In the genomic region with DNA sequence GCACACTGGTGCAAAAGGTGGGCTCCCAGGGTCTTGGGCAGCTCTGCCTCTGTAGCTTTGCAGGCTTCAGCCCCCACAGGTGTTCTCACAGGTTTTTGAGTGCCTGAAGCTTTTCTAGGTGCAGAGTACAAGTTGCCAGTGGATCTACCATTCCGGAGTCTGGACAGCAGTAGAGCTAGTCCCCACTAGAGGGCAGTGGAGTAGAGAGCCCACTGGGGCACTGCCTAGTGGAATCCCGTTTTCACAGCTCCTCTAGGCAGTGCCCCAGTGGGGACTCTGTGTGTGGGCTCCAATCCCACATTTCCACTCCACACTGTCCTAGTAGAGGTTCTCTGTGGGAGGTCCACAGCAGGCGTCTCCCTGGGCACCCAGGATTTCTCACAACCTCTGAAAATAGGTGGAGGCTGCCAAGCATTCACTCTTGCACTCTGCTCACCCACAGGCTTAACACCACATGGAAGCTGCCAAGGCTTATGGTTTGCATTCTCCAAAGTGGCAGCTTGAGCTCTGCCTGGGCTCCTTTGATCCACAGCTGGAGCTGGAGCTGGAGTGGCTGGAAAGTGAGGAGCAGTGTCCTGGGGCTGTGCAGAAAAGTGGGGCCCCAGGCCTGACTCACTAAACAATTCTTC, we compare ENCODE assay signal across 9 cellular contexts.
DNase-seq lines count a peak whose midpoint lies in the region; ATAC-seq, FAIRE-seq and TF ChIP-seq lines count a peak whose summit lies in the region.
"Had no signal": no experiment of that assay in that cellular context is flagged by ENCODE, and none has a peak within 500 bp of the region (broad histone marks: within the 10 kb centered on the region; RNA-seq: fewer than 3 reads in every experiment).

No MANE protein-coding gene starts in this region.

- H3K4me3 ChIP-seq in WI38 (ENCODE audit: low read depth, low read length): no peak overlapping the region

- TF ChIP-seq EP300 in Ishikawa (IDR thresholded peaks at IDR 0.05; ENCODE audit: borderline replicate concordance): no peak

- TF ChIP-seq CTCF in D721Med (IDR thresholded peaks at IDR 0.05; ENCODE audit: insufficient read depth, missing control alignments) (peak; percentile 38), WI38 (IDR thresholded peaks at IDR 0.05; ENCODE audit: low read depth, low read length) (peak; percentile 43; the same call in 1 of the 2 replicates)

- H3K27ac ChIP-seq in substantia nigra (ENCODE audit: low read depth, low read length, poor library complexity, severe bottlenecking): no peak overlapping the region

- DNase-seq in D721Med (ENCODE audit: insufficient read length, low spot score): no peak
- DNase-seq in left lobe of liver (ENCODE audit: low spot score): no peak
- DNase-seq in substantia nigra (lab: John Stamatoyannopoulos, UW): no peak
- no peak for DNase-seq in stimulated activated naive CD4-positive, alpha-beta T cell treated with Interleukin-2 at 50 U/mL for 16 hours (lab: John Stamatoyannopoulos, UW)
- DNase-seq: naive B cell had no signal

- ATAC-seq in GM18861 (IDR thresholded peaks at IDR 0.05; ENCODE audit: unreplicated experiment): peak; percentile 77
- ATAC-seq in left lobe of liver: peak; percentile 78
- no peak for ATAC-seq in HG03280 (IDR thresholded peaks at IDR 0.05; ENCODE audit: unreplicated experiment)

- no peak for FAIRE-seq in D721Med (lab: Jason Lieb, UNC)

- TF ChIP-seq RAD21 in Ishikawa (IDR thresholded peaks at IDR 0.05; ENCODE audit: low read depth): peak; percentile 45

TF ChIP-seq in Ishikawa, 13 proteins besides CTCF, POLR2A, EP300 and RAD21:
- TF ChIP-seq CREB1 (IDR thresholded peaks at IDR 0.05; ENCODE audit: low read depth): no peak
- TF ChIP-seq, protein P1, sequence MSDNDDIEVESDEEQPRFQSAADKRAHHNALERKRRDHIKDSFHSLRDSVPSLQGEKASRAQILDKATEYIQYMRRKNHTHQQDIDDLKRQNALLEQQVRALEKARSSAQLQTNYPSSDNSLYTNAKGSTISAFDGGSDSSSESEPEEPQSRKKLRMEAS (IDR thresholded peaks at IDR 0.05): no peak
- TF ChIP-seq TAF1 (IDR thresholded peaks at IDR 0.05; ENCODE audit: low read depth): no peak
- no peak for TF ChIP-seq TCF12 (IDR thresholded peaks at IDR 0.05; ENCODE audit: low read depth)
- TF ChIP-seq, protein P2, sequence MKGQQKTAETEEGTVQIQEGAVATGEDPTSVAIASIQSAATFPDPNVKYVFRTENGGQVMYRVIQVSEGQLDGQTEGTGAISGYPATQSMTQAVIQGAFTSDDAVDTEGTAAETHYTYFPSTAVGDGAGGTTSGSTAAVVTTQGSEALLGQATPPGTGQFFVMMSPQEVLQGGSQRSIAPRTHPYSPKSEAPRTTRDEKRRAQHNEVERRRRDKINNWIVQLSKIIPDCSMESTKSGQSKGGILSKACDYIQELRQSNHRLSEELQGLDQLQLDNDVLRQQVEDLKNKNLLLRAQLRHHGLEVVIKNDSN (IDR thresholded peaks at IDR 0.05): no peak
- TF ChIP-seq, protein P3, sequence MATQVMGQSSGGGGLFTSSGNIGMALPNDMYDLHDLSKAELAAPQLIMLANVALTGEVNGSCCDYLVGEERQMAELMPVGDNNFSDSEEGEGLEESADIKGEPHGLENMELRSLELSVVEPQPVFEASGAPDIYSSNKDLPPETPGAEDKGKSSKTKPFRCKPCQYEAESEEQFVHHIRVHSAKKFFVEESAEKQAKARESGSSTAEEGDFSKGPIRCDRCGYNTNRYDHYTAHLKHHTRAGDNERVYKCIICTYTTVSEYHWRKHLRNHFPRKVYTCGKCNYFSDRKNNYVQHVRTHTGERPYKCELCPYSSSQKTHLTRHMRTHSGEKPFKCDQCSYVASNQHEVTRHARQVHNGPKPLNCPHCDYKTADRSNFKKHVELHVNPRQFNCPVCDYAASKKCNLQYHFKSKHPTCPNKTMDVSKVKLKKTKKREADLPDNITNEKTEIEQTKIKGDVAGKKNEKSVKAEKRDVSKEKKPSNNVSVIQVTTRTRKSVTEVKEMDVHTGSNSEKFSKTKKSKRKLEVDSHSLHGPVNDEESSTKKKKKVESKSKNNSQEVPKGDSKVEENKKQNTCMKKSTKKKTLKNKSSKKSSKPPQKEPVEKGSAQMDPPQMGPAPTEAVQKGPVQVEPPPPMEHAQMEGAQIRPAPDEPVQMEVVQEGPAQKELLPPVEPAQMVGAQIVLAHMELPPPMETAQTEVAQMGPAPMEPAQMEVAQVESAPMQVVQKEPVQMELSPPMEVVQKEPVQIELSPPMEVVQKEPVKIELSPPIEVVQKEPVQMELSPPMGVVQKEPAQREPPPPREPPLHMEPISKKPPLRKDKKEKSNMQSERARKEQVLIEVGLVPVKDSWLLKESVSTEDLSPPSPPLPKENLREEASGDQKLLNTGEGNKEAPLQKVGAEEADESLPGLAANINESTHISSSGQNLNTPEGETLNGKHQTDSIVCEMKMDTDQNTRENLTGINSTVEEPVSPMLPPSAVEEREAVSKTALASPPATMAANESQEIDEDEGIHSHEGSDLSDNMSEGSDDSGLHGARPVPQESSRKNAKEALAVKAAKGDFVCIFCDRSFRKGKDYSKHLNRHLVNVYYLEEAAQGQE (IDR thresholded peaks at IDR 0.05; ENCODE audit: low read depth): no peak
- TF ChIP-seq CEBPB (IDR thresholded peaks at IDR 0.05): no peak
- TF ChIP-seq NFIC (IDR thresholded peaks at IDR 0.05): no peak
- TF ChIP-seq TEAD4 (IDR thresholded peaks at IDR 0.05): no peak
- no peak for TF ChIP-seq FOXM1 (IDR thresholded peaks at IDR 0.05; ENCODE audit: borderline replicate concordance, low read depth)
- TF ChIP-seq EGR1 (IDR thresholded peaks at IDR 0.05): no peak
- TF ChIP-seq YY1 (IDR thresholded peaks at IDR 0.05; ENCODE audit: low read depth): no peak
- TF ChIP-seq ZBTB7A (IDR thresholded peaks at IDR 0.05; ENCODE audit: low read depth): no peak
